18 cellular contexts compared by ENCODE assay signal in the genomic region with DNA sequence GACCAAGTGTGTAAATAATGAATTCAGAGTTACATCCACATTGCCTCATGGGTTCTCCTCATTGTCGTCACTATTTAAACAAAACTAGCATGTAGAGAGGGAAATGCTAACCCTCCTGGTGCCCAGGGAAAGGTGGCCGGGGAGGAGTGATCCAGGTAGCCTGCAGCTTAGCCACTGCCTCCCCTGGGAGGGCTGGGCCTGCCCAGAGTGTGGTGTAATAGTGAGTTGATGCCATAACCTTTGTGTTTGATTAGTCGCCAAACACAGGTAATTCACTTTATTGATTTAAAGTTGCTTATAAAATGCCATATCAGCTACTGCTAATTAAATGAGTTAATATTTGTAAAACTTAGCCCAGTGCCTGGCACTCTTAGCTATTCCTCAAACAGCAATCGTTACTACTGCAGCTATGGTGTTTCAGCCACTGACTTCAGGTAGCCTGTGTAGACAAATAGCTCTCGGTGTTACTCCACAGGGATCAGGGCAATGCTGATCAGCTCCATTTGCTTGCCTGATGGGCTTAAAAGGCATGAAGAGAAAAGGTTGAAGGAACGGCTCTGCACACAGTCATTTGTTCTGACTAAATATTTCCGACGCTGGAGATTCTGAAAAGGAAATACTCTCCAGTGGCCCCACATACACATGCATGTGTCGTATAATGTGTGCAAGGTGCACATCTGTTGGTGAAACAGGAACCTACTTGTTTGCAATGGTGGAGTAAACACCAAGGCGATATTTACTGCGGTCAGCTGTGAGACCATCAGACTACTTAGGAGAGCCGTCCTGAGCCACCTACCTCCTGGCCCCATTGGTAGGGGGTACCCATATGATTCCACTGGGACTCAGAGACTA. TPM values are rescaled to one million over a fixed set of nuclear protein-coding genes. Genes with fewer than 3 reads are reported as not detected.
DNase-seq lines count a peak whose midpoint lies in the region; ATAC-seq, FAIRE-seq and TF ChIP-seq lines count a peak whose summit lies in the region.
"Had no signal": no experiment of that assay in that cellular context is flagged by ENCODE, and none has a peak within 500 bp of the region (broad histone marks: within the 10 kb centered on the region; RNA-seq: fewer than 3 reads in every experiment).

No MANE protein-coding gene starts in this region.

- FAIRE-seq in small intestine (lab: Jason Lieb, UNC): no peak

- no peak for ATAC-seq in HG03520 (IDR thresholded peaks at IDR 0.05; ENCODE audit: unreplicated experiment)

- H3K4me1 ChIP-seq in small intestine (ENCODE audit: control insufficient read depth in 2 of 2, insufficient read depth in 1 of 2, low read depth in 1 of 2, low read length in 1 of 2): no peaks in the 10 kb centered on the region
- H3K4me1 ChIP-seq: SJCRH30 had no signal

- TF ChIP-seq CTCF in coronary artery (IDR thresholded peaks at IDR 0.05): no peak

- no peaks in the 10 kb centered on the region for H3K27me3 ChIP-seq in small intestine (ENCODE audit: control insufficient read depth in 2 of 2, insufficient read depth in 2 of 2, low read length in 2 of 2)

- no peaks in the 10 kb centered on the region for H3K36me3 ChIP-seq in small intestine (ENCODE audit: control insufficient read depth in 2 of 2, insufficient read depth in 2 of 2, low read length in 2 of 2)
- H3K36me3 ChIP-seq: SJCRH30 had no signal

- WGBS in small intestine, 3 donors: 34 to 66% (median 42%) methylated on average over 12 of the region's 12 CpGs

- H3K4me3 ChIP-seq in coronary artery (no peak overlapping the region), small intestine (ENCODE audit: low read depth in 1 of 2, low read length in 2 of 2) (no peak overlapping the region)
- H3K4me3 ChIP-seq: SJCRH30 had no signal

- intact Hi-C loops in posterior vena cava (cut with DNase I): no loop called here

- DNase-seq in DMS53 (lab: John Stamatoyannopoulos, UW) (peak; percentile 99), NCI-H2029 treated with DMSO at 0.1 percent for 48 hours (lab: John Stamatoyannopoulos, UW) (peak; percentile 29), coronary artery (ENCODE audit: low spot score) (peak; percentile 21), small intestine (peak; percentile 31), activated T-cell treated with anti-CD3 and anti-CD28 coated beads for 4 hours (no peak), posterior vena cava (ENCODE audit: low spot score) (no peak)
- DNase-seq: ACHN; CD4-positive, alpha-beta T cell; MV-4-11; NCI-H1436; NCI-H446; RPMI8226; SJCRH30 had no signal

- H3K27ac ChIP-seq in coronary artery (no peak overlapping the region), small intestine (ENCODE audit: low read depth in 1 of 2, low read length in 1 of 2) (no peak overlapping the region)
- H3K27ac ChIP-seq: SJCRH30 had no signal

- H3K9me3 ChIP-seq in small intestine (ENCODE audit: control insufficient read depth, low read depth): no peaks in the 10 kb centered on the region
- H3K9me3 ChIP-seq: SJCRH30 had no signal

RNA-seq across cellular contexts. Expression of gene PRMT8, which starts 45.6 kb away (rescaled TPM):
- polyA plus RNA-seq in small intestine: under 1 TPM in 1 of 3 donors, not detected in 2; 0.01 TPM
- not detected for total RNA-seq in posterior vena cava
- total RNA-seq: CD4-positive, alpha-beta T cell; Daoy; H4; OCI-LY7; SJCRH30 had no signal
- polyA plus RNA-seq: IgD-negative memory B cell had no signal

Comparison
In these comparisons a context has a peak if more than half of its experiments do, and no peak if none do; other contexts are left out.
1. DNase-seq: peak in DMS53 (single experiment), NCI-H2029 treated with DMSO at 0.1 percent for 48 hours (single experiment), coronary artery (single experiment) and small intestine (single experiment); none in activated T-cell treated with anti-CD3 and anti-CD28 coated beads for 4 hours (single experiment) and posterior vena cava (single experiment).